ENCODE assay signal across 8 cellular contexts in the genomic region with DNA sequence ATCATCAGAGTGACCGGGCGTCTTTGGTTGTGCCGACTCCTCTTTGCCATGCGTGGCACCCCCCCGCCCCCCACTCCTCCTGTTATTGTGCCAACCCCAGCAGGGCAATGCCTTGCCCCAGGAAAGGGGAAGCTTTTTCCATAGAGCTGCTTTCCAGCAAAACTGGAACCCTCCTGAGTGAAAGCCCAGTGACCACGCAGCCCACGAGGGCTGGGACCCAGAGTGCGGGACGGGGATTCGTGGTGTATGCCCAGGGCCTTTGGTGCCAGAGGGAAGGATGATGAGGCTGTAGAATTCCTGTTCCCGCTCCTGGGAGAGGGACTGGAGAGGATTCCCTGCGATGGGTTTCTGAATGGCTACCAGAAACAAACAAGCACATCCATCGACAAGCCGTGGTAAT.
DNase-seq lines count a peak whose midpoint lies in the region; ATAC-seq and TF ChIP-seq lines count a peak whose summit lies in the region.

No MANE protein-coding gene starts in this region.

- peak overlapping the region; percentile 51 for H3K4me3 ChIP-seq in left ventricle myocardium inferior
- H3K4me3 ChIP-seq in astrocyte of the cerebellum (ENCODE audit: low read depth, low read length), result peak overlapping the region; percentile 19
- H3K4me3 ChIP-seq in aorta (ENCODE audit: low read length in 2 of 2), result peak overlapping the region in 1 of 2 donors; percentile 1

- H3K27ac ChIP-seq in left ventricle myocardium inferior (replicated peaks) (no peak overlapping the region), aorta (ENCODE audit: low read depth in 1 of 2, low read length in 2 of 2) (no peak overlapping the region), foreskin keratinocyte (no peak overlapping the region)

- H3K27ac Mint-ChIP-seq in naive B cell, result peak overlapping the region in 3 of 6 donors; percentile 93 to 98 (median 98)

- H3K36me3 ChIP-seq in left ventricle myocardium inferior, result no peaks in the 10 kb centered on the region
- H3K36me3 ChIP-seq in aorta (ENCODE audit: control insufficient read depth in 1 of 2, insufficient read depth in 2 of 2, low read length in 1 of 2), result no peaks in the 10 kb centered on the region

- DNase-seq in left ventricle myocardium inferior, result no peak
- DNase-seq in Right ventricle myocardium inferior (ENCODE audit: missing footprints), result no peak
- DNase-seq in astrocyte of the cerebellum (ENCODE audit: low read depth), result no peak
- no peak for DNase-seq in naive B cell
- DNase-seq in aorta, result no peak
- DNase-seq in AML-193 (lab: John Stamatoyannopoulos, UW), result no peak
- DNase-seq in foreskin keratinocyte, result no peak

- H3K27me3 ChIP-seq in left ventricle myocardium inferior (ENCODE audit: low read depth), result no peaks in the 10 kb centered on the region
- H3K27me3 ChIP-seq in aorta (ENCODE audit: control insufficient read depth in 1 of 2, insufficient read depth in 2 of 2, low read length in 1 of 2), result no peaks in the 10 kb centered on the region
- H3K27me3 ChIP-seq in foreskin keratinocyte, result no peaks in the 10 kb centered on the region

- in situ Hi-C loops in astrocyte of the cerebellum (cut with HindIII; ENCODE audit: low sequenced_read_pairs), result no loop called here

- H3K9me3 ChIP-seq in left ventricle myocardium inferior (replicated peaks), result no peaks in the 10 kb centered on the region
- no peaks in the 10 kb centered on the region for H3K9me3 ChIP-seq in aorta (ENCODE audit: control insufficient read depth, low read length)

- 33 to 44% methylated on average over 14 of the region's 14 CpGs for WGBS in aorta, 2 donors

- peaks cover 18 to 29% (median 26%) of the 10 kb centered on the region in 3 donors for H3K4me1 Mint-ChIP-seq in naive B cell

- H3K4me1 ChIP-seq in left ventricle myocardium inferior, result peaks cover 19% of the 10 kb centered on the region
- no peaks in the 10 kb centered on the region for H3K4me1 ChIP-seq in aorta (ENCODE audit: control insufficient read depth in 1 of 2, insufficient read depth in 2 of 2, low read length in 2 of 2)
- peaks cover 10% of the 10 kb centered on the region for H3K4me1 ChIP-seq in foreskin keratinocyte

- TF ChIP-seq CTCF in left ventricle myocardium inferior (IDR thresholded peaks at IDR 0.05; ENCODE audit: borderline replicate concordance), result no peak
- TF ChIP-seq CTCF in astrocyte of the cerebellum (IDR thresholded peaks at IDR 0.05; ENCODE audit: low read depth, low read length, missing control alignments), result no peak
- TF ChIP-seq CTCF in foreskin keratinocyte (conservative IDR thresholded peaks at IDR 0.05), result no peak

- no peak for ATAC-seq in Right ventricle myocardium inferior
- no peak for ATAC-seq in naive B cell (ENCODE audit: low read depth in 2 of 2)
- ATAC-seq in aorta (ENCODE audit: low FRiP score), result peak; percentile 15
- no peak for ATAC-seq in GM18498 (IDR thresholded peaks at IDR 0.05; ENCODE audit: unreplicated experiment)
- no peak for ATAC-seq in foreskin keratinocyte

- peak overlapping the region in 7 of 8 donors; percentile 42 to 82 (median 68) for H3K4me3 Mint-ChIP-seq in naive B cell

- intact Hi-C loops in left ventricle myocardium inferior (cut with micrococcal nuclease) (no loop called here), Right ventricle myocardium inferior (cut with DNase I) (no loop called here), aorta (cut with DNase I) (no loop called here)

- no peaks in the 10 kb centered on the region for H3K36me3 Mint-ChIP-seq in naive B cell

- H3K9me3 Mint-ChIP-seq in naive B cell, result no peaks in the 10 kb centered on the region

- peaks cover 0 to 5% (median 0%) of the 10 kb centered on the region in 3 donors for H3K27me3 Mint-ChIP-seq in naive B cell
